In the genomic region with DNA sequence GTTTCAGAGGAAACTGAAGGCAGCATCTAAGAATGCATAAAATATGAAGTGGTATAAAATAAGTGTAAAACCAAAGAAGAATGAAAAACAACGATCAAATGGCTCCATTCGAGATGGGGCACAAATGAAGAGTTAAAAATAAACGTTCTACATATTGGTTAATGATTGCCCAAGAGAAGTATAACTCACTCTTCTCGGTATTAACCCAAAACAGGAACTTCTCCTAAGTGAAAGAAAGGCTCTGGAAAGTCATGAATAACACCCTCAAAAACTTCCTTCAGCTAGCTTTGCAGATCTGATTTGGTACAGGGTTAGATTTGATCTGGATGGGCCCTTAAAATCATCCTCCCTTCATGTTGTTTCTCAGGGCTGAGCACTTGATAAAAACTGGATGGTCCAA, we compare ENCODE assay signal across 2 cellular contexts.
TF ChIP-seq lines count a peak whose summit lies in the region.

No MANE protein-coding gene starts in this region.

TF ChIP-seq in GM12878, 131 proteins besides CTCF, POLR2A, EP300 and RAD21 (continued from another document):
- TF ChIP-seq, protein P1, sequence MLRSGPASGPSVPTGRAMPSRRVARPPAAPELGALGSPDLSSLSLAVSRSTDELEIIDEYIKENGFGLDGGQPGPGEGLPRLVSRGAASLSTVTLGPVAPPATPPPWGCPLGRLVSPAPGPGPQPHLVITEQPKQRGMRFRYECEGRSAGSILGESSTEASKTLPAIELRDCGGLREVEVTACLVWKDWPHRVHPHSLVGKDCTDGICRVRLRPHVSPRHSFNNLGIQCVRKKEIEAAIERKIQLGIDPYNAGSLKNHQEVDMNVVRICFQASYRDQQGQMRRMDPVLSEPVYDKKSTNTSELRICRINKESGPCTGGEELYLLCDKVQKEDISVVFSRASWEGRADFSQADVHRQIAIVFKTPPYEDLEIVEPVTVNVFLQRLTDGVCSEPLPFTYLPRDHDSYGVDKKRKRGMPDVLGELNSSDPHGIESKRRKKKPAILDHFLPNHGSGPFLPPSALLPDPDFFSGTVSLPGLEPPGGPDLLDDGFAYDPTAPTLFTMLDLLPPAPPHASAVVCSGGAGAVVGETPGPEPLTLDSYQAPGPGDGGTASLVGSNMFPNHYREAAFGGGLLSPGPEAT (IDR thresholded peaks at IDR 0.05; ENCODE audit: low read depth), result peak; percentile 54
- TF ChIP-seq, protein P2, sequence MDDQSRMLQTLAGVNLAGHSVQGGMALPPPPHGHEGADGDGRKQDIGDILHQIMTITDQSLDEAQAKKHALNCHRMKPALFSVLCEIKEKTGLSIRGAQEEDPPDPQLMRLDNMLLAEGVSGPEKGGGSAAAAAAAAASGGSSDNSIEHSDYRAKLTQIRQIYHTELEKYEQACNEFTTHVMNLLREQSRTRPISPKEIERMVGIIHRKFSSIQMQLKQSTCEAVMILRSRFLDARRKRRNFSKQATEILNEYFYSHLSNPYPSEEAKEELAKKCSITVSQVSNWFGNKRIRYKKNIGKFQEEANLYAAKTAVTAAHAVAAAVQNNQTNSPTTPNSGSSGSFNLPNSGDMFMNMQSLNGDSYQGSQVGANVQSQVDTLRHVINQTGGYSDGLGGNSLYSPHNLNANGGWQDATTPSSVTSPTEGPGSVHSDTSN (IDR thresholded peaks at IDR 0.05; ENCODE audit: insufficient replicate concordance, low read depth, low read length), result no peak
- TF ChIP-seq ESRRA (IDR thresholded peaks at IDR 0.05; ENCODE audit: low read length), result no peak
- TF ChIP-seq SPI1 (IDR thresholded peaks at IDR 0.05; ENCODE audit: borderline replicate concordance, insufficient read depth, low read depth, low read length), result peak; percentile 24; the same call in 1 of the 2 replicates
- TF ChIP-seq, protein P3, sequence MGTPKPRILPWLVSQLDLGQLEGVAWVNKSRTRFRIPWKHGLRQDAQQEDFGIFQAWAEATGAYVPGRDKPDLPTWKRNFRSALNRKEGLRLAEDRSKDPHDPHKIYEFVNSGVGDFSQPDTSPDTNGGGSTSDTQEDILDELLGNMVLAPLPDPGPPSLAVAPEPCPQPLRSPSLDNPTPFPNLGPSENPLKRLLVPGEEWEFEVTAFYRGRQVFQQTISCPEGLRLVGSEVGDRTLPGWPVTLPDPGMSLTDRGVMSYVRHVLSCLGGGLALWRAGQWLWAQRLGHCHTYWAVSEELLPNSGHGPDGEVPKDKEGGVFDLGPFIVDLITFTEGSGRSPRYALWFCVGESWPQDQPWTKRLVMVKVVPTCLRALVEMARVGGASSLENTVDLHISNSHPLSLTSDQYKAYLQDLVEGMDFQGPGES (IDR thresholded peaks at IDR 0.05), result no peak
- TF ChIP-seq CHD2 (IDR thresholded peaks at IDR 0.05; ENCODE audit: borderline replicate concordance, low read depth, low read length), result no peak
- TF ChIP-seq MTA2 (IDR thresholded peaks at IDR 0.05; ENCODE audit: low read depth), result 0 out of 2 replicates have a peak, but pooled peaks have one; percentile 22
- TF ChIP-seq, protein P4, sequence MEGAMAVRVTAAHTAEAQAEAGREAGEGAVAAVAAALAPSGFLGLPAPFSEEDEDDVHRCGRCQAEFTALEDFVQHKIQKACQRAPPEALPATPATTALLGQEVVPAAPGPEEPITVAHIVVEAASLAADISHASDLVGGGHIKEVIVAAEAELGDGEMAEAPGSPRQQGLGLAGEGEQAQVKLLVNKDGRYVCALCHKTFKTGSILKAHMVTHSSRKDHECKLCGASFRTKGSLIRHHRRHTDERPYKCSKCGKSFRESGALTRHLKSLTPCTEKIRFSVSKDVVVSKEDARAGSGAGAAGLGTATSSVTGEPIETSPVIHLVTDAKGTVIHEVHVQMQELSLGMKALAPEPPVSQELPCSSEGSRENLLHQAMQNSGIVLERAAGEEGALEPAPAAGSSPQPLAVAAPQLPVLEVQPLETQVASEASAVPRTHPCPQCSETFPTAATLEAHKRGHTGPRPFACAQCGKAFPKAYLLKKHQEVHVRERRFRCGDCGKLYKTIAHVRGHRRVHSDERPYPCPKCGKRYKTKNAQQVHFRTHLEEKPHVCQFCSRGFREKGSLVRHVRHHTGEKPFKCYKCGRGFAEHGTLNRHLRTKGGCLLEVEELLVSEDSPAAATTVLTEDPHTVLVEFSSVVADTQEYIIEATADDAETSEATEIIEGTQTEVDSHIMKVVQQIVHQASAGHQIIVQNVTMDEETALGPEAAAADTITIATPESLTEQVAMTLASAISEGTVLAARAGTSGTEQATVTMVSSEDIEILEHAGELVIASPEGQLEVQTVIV (IDR thresholded peaks at IDR 0.05; ENCODE audit: borderline replicate concordance, partially characterized antibody), result no peak
- peak; percentile 34; the same call in 1 of the 2 replicates for TF ChIP-seq ATF7 (IDR thresholded peaks at IDR 0.05; ENCODE audit: low read depth)
- peak; percentile 63 to 77; a peak in 2 of 4 replicates for TF ChIP-seq IKZF2 (IDR thresholded peaks at IDR 0.05)
- TF ChIP-seq NBN (IDR thresholded peaks at IDR 0.05), result peak; percentile 46; the same call in 1 of the 2 replicates
- peak; percentile 22; the same call in 1 of the 2 replicates for TF ChIP-seq ZNF217 (IDR thresholded peaks at IDR 0.05)

TF ChIP-seq in HepG2, 621 proteins besides CTCF, POLR2A, EP300 and RAD21 (continued from another document):
- TF ChIP-seq, protein P5, sequence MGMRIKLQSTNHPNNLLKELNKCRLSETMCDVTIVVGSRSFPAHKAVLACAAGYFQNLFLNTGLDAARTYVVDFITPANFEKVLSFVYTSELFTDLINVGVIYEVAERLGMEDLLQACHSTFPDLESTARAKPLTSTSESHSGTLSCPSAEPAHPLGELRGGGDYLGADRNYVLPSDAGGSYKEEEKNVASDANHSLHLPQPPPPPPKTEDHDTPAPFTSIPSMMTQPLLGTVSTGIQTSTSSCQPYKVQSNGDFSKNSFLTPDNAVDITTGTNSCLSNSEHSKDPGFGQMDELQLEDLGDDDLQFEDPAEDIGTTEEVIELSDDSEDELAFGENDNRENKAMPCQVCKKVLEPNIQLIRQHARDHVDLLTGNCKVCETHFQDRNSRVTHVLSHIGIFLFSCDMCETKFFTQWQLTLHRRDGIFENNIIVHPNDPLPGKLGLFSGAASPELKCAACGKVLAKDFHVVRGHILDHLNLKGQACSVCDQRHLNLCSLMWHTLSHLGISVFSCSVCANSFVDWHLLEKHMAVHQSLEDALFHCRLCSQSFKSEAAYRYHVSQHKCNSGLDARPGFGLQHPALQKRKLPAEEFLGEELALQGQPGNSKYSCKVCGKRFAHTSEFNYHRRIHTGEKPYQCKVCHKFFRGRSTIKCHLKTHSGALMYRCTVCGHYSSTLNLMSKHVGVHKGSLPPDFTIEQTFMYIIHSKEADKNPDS (CRISPR knock-in tag; IDR thresholded peaks at IDR 0.05), result no peak
- TF ChIP-seq, protein P6, sequence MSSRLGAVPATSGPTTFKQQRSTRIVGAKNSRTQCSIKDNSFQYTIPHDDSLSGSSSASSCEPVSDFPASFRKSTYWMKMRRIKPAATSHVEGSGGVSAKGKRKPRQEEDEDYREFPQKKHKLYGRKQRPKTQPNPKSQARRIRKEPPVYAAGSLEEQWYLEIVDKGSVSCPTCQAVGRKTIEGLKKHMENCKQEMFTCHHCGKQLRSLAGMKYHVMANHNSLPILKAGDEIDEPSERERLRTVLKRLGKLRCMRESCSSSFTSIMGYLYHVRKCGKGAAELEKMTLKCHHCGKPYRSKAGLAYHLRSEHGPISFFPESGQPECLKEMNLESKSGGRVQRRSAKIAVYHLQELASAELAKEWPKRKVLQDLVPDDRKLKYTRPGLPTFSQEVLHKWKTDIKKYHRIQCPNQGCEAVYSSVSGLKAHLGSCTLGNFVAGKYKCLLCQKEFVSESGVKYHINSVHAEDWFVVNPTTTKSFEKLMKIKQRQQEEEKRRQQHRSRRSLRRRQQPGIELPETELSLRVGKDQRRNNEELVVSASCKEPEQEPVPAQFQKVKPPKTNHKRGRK (CRISPR knock-in tag; IDR thresholded peaks at IDR 0.05), result no peak
- TF ChIP-seq CREB1 (IDR thresholded peaks at IDR 0.05) (no peak), CREB1 (CRISPR knock-in tag; IDR thresholded peaks at IDR 0.05) (no peak), KLF16 (CRISPR knock-in tag; IDR thresholded peaks at IDR 0.05) (no peak), GTF2F1 (IDR thresholded peaks at IDR 0.05; ENCODE audit: low read length) (no peak), REPIN1 (CRISPR knock-in tag; IDR thresholded peaks at IDR 0.05; ENCODE audit: borderline replicate concordance, low read depth) (no peak), ZNF619 (CRISPR knock-in tag; IDR thresholded peaks at IDR 0.05) (no peak), CHD2 (IDR thresholded peaks at IDR 0.05; ENCODE audit: low read depth, low read length) (no peak)
